9 cellular contexts compared by ENCODE assay signal in genomic region chr10:31467791-31468535, GRCh38.
DNase-seq lines count a peak whose midpoint lies in the region; ATAC-seq and TF ChIP-seq lines count a peak whose summit lies in the region.
"Had no signal": no experiment of that assay in that cellular context is flagged by ENCODE, and none has a peak within 500 bp of the region (broad histone marks: within the 10 kb centered on the region; RNA-seq: fewer than 3 reads in every experiment).

No MANE protein-coding gene starts in this region.

- no peak overlapping the region for H3K27ac ChIP-seq in colonic mucosa
- H3K27ac ChIP-seq: parathyroid adenoma had no signal

- TF ChIP-seq RAD21 in Ishikawa (IDR thresholded peaks at IDR 0.05; ENCODE audit: low read depth) = peak; percentile 86

- H3K9ac ChIP-seq in colonic mucosa (ENCODE audit: low read depth in 2 of 2, low read length in 2 of 2) = no peak overlapping the region
- H3K9ac ChIP-seq: parathyroid adenoma had no signal

- H3K4me3 ChIP-seq in colonic mucosa = no peak overlapping the region

- H3K27me3 ChIP-seq in colonic mucosa = no peaks in the 10 kb centered on the region

- no peak for TF ChIP-seq EP300 in Ishikawa (IDR thresholded peaks at IDR 0.05; ENCODE audit: borderline replicate concordance)

- ATAC-seq in HG03378 (IDR thresholded peaks at IDR 0.05; ENCODE audit: unreplicated experiment) (no peak), GM21515 (IDR thresholded peaks at IDR 0.05; ENCODE audit: unreplicated experiment) (no peak), HG03439 (IDR thresholded peaks at IDR 0.05; ENCODE audit: unreplicated experiment) (no peak)

- H3K4me1 ChIP-seq in colonic mucosa = no peaks in the 10 kb centered on the region
- H3K4me1 ChIP-seq: parathyroid adenoma had no signal

- peak; percentile 51 for TF ChIP-seq CTCF in colonic mucosa (IDR thresholded peaks at IDR 0.05)

- peak; percentile 84 for DNase-seq in DMS53 (lab: John Stamatoyannopoulos, UW)
- no peak for DNase-seq in colonic mucosa
- peak; percentile 47 to 58 for DNase-seq in lung microvascular endothelial cell (ENCODE audit: low read depth in 2 of 2)
- DNase-seq in NOMO-1 (lab: John Stamatoyannopoulos, UW; ENCODE audit: unreplicated experiment in 2 of 2) = no peak

- H3K36me3 ChIP-seq in colonic mucosa = no peaks in the 10 kb centered on the region

- no peaks in the 10 kb centered on the region for H3K9me3 ChIP-seq in colonic mucosa

- intact Hi-C loops in colonic mucosa (cut with DNase I) = no loop called here

TF ChIP-seq in Ishikawa, 13 proteins besides CTCF, POLR2A, EP300 and RAD21:
- TF ChIP-seq TEAD4 (IDR thresholded peaks at IDR 0.05) (no peak), YY1 (IDR thresholded peaks at IDR 0.05; ENCODE audit: low read depth) (no peak), CREB1 (IDR thresholded peaks at IDR 0.05; ENCODE audit: low read depth) (no peak), CEBPB (IDR thresholded peaks at IDR 0.05) (no peak), TCF12 (IDR thresholded peaks at IDR 0.05; ENCODE audit: low read depth) (no peak), FOXM1 (IDR thresholded peaks at IDR 0.05; ENCODE audit: borderline replicate concordance, low read depth) (no peak), REST (IDR thresholded peaks at IDR 0.05; ENCODE audit: low read depth) (no peak), NFIC (IDR thresholded peaks at IDR 0.05) (no peak), TAF1 (IDR thresholded peaks at IDR 0.05; ENCODE audit: low read depth) (no peak), EGR1 (IDR thresholded peaks at IDR 0.05) (no peak), MAX (IDR thresholded peaks at IDR 0.05) (no peak), ZBTB7A (IDR thresholded peaks at IDR 0.05; ENCODE audit: low read depth) (no peak), USF1 (IDR thresholded peaks at IDR 0.05) (no peak)
TF ChIP-seq in Ishikawa: peak in this region for 0.

Comparison
In these comparisons a context has a peak if more than half of its experiments do, and no peak if none do; other contexts are left out.
1. DNase-seq: peak in DMS53 (single experiment) and lung microvascular endothelial cell (2 of 2); none in colonic mucosa (single experiment) and NOMO-1 (0 of 2).